18 cellular contexts compared by ENCODE assay signal in genomic region chr12:13976028-13976584, GRCh38. TPM values are rescaled to one million over a fixed set of nuclear protein-coding genes. Genes with fewer than 3 reads are reported as not detected.
A peak's percentile ranks its signal among the peaks of the same experiment; 100 is the strongest.
DNase-seq lines count a peak whose midpoint lies in the region; ATAC-seq, FAIRE-seq and TF ChIP-seq lines count a peak whose summit lies in the region.
"Had no signal": no experiment of that assay in that cellular context is flagged by ENCODE, and none has a peak within 500 bp of the region (broad histone marks: within the 10 kb centered on the region; RNA-seq: fewer than 3 reads in every experiment).

No MANE protein-coding gene starts in this region.

- H3K4me2 ChIP-seq in A549: peak overlapping the region; percentile 73
- H3K4me2 ChIP-seq: PC-9 had no signal

- no peak for TF ChIP-seq EP300 in A549 (IDR thresholded peaks at IDR 0.05)

- no peak overlapping the region for H3K4me3 ChIP-seq in A549
- H3K4me3 ChIP-seq: GM12878, PC-9, SJCRH30 had no signal

- peaks cover 0 to 2% (median 0%) of the 10 kb centered on the region in 5 experiments for H3K9me3 Mint-ChIP-seq in brain

- H3K27ac ChIP-seq in A549: peak overlapping the region in 1 of 2 experiments; percentile 30; a peak in 1 of 6 replicates
- H3K27ac ChIP-seq: PC-9, SJCRH30 had no signal

- peaks cover 83% of the 10 kb centered on the region for H3K4me1 Mint-ChIP-seq in brain

- FAIRE-seq in A549 (lab: Jason Lieb, UNC): no peak
- FAIRE-seq: GM12878, GM18507 had no signal

- TF ChIP-seq CTCF in A549 (IDR thresholded peaks at IDR 0.05) (peak; percentile 12; the same call in 1 of the 3 replicates), brain (conservative IDR thresholded peaks at IDR 0.05) (no peak)

- no peak; a peak in 1 of 5 replicates for TF ChIP-seq RAD21 in A549 (conservative IDR thresholded peaks at IDR 0.05 in 1 of 2, IDR thresholded peaks at IDR 0.05 in 1 of 2)

- DNase-seq in A549 (ENCODE audit: low read depth in 1 of 2, low spot score in 1 of 2): no peak
- DNase-seq in COLO829 (ENCODE audit: low spot score): peak; percentile 35
- DNase-seq in middle frontal gyrus (ENCODE audit: extremely low spot score, low spot score): peak; percentile 2
- no peak for DNase-seq in NCI-H187 treated with DMSO at 0.1 percent for 48 hours (lab: John Stamatoyannopoulos, UW)
- DNase-seq: CD4-positive, CD25-positive, alpha-beta regulatory T cell; GDM1; KG1; NCI-H1092 treated with DMSO at 0.1 percent for 48 hours; NCI-H2171; NCI-H446 treated with DMSO at 0.1 percent for 48 hours; NCI-H748 treated with DMSO at 0.1 percent for 48 hours; PC-9; SJCRH30 had no signal

- POLR2A ChIA-PET in A549 (lab: Yijun Ruan, JAX): interaction anchor here (0.6 kb wide), 1 partner anchor 22 kb away, joined by 3 read pairs; no protein-coding TSS in a partner anchor

- H3K4me1 ChIP-seq in A549: peaks cover 31% of the 10 kb centered on the region
- H3K4me1 ChIP-seq: SJCRH30 had no signal

- ATAC-seq in A549 (peak in 1 of 2 experiments; percentile 15; a peak in 1 of 6 replicates), GM18498 (IDR thresholded peaks at IDR 0.05; ENCODE audit: unreplicated experiment) (no peak), HG02798 (IDR thresholded peaks at IDR 0.05; ENCODE audit: poor library complexity, unreplicated experiment) (no peak)
- ATAC-seq: GM12878 had no signal

- CTCF ChIA-PET in A549 (lab: Yijun Ruan, JAX): interaction anchor here (0.9 to 2.8 kb wide), 9 partner anchors 8 to 742 kb away, joined by 3 to 8 read pairs (median 3); no protein-coding TSS in a partner anchor

- H3K36me3 Mint-ChIP-seq in brain: peaks cover 26% of the 10 kb centered on the region
- H3K36me3 Mint-ChIP-seq: CD4-positive, CD25-positive, alpha-beta regulatory T cell had no signal

- H3K9me3 ChIP-seq in A549: no peaks in the 10 kb centered on the region
- H3K9me3 ChIP-seq: SJCRH30 had no signal

- TF ChIP-seq POLR2A in A549 (IDR thresholded peaks at IDR 0.05; ENCODE audit: low read length): no peak

- 60% methylated on average over 7 of the region's 7 CpGs for WGBS in A549 (ENCODE audit: missing lambda C conversion rate)

- H3K27me3 Mint-ChIP-seq in brain: peaks cover 46% of the 10 kb centered on the region

- no peak overlapping the region for H3K27ac Mint-ChIP-seq in brain
- H3K27ac Mint-ChIP-seq: CD4-positive, CD25-positive, alpha-beta regulatory T cell had no signal

- peak overlapping the region in 4 of 5 experiments; percentile 91 to 96 (median 94) for H3K4me3 Mint-ChIP-seq in brain
- H3K4me3 Mint-ChIP-seq: CD4-positive, CD25-positive, alpha-beta regulatory T cell had no signal

TF ChIP-seq in A549, 52 proteins besides CTCF, POLR2A, EP300 and RAD21:
- TF ChIP-seq, protein P1, sequence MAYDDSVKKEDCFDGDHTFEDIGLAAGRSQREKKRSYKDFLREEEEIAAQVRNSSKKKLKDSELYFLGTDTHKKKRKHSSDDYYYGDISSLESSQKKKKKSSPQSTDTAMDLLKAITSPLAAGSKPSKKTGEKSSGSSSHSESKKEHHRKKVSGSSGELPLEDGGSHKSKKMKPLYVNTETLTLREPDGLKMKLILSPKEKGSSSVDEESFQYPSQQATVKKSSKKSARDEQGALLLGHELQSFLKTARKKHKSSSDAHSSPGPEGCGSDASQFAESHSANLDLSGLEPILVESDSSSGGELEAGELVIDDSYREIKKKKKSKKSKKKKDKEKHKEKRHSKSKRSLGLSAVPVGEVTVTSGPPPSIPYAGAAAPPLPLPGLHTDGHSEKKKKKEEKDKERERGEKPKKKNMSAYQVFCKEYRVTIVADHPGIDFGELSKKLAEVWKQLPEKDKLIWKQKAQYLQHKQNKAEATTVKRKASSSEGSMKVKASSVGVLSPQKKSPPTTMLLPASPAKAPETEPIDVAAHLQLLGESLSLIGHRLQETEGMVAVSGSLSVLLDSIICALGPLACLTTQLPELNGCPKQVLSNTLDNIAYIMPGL (CRISPR knock-in tag; IDR thresholded peaks at IDR 0.05; ENCODE audit: borderline replicate concordance): no peak
- TF ChIP-seq CBX2 (IDR thresholded peaks at IDR 0.05; ENCODE audit: borderline replicate concordance, low read depth) (no peak), NR3C1 (IDR thresholded peaks at IDR 0.05) (no peak), RNF2 (IDR thresholded peaks at IDR 0.05; ENCODE audit: borderline replicate concordance, low read depth) (no peak)
- TF ChIP-seq, protein P2, sequence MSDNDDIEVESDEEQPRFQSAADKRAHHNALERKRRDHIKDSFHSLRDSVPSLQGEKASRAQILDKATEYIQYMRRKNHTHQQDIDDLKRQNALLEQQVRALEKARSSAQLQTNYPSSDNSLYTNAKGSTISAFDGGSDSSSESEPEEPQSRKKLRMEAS (IDR thresholded peaks at IDR 0.05): no peak

RNA-seq across cellular contexts. Expression of gene GRIN2B, which starts 5.3 kb away (rescaled TPM):
- polyA plus RNA-seq in A549 (2011; rRNA removed) (3.2 and 3.3 TPM in 2 replicates), A549 (2017; fragmentation: RNase III; extraction: RNeasy Plus Mini Kit Qiagen cat#74134 plus additional on column Dnase treatment) (2.4 to 4.0 TPM (median 2.9 TPM) in 3 replicates), brain (ENCODE audit: insufficient read depth, low read depth, low replicate concordance) (0.61 TPM)
- 4.6 and 5.5 TPM in 2 replicates for polyA plus RNA-seq in A549 (2012; cell fraction: cytosol; rRNA removed)
- polyA plus RNA-seq in A549 (2012; cell fraction: nucleus; rRNA removed): 3.9 and 5.6 TPM in 2 replicates
- polyA minus RNA-seq in A549 (2011; rRNA and poly(A)+ RNA removed): 16.9 and 21.2 TPM in 2 replicates
- polyA plus RNA-seq: CD4-positive, CD25-positive, alpha-beta regulatory T cell had no signal

Comparison
In these comparisons a context has a peak if more than half of its experiments do, and no peak if none do; other contexts are left out.
1. DNase-seq: peak in COLO829 (single experiment) and middle frontal gyrus (single experiment); none in A549 (0 of 2) and NCI-H187 treated with DMSO at 0.1 percent for 48 hours (single experiment).